Comparison of ENCODE assay signal across 3 cellular contexts in genomic region chr2:182351417-182351816, GRCh38.
"Had no signal": no experiment of that assay in that cellular context is flagged by ENCODE, and none has a peak within 500 bp of the region (broad histone marks: within the 10 kb centered on the region; RNA-seq: fewer than 3 reads in every experiment).

No MANE protein-coding gene starts in this region.

- H3K4me3 ChIP-seq: GM12878 had no signal

- DNase-seq: GDM1, GF-D8 had no signal
